25 cellular contexts compared by ENCODE assay signal in genomic region chr7:42385912-42386311, GRCh38.
DNase-seq lines count a peak whose midpoint lies in the region; ATAC-seq and TF ChIP-seq lines count a peak whose summit lies in the region.
"Had no signal": no experiment of that assay in that cellular context is flagged by ENCODE, and none has a peak within 500 bp of the region (broad histone marks: within the 10 kb centered on the region; RNA-seq: fewer than 3 reads in every experiment).

No MANE protein-coding gene starts in this region.

- H2AFZ ChIP-seq in GM23248: no peak overlapping the region

- CTCF ChIA-PET in AG04450 (lab: Charles Lee): no interaction called here
- CTCF ChIA-PET in WTC11 (lab: Charles Lee): interaction anchor here (1.0 kb wide), 1 partner anchor 445 kb away, joined by 3 read pairs; no protein-coding TSS in a partner anchor

- ATAC-seq in WTC11: peak; percentile 22; the same call in 1 of the 2 replicates
- ATAC-seq in left lobe of liver: no peak
- ATAC-seq in GM21390 (IDR thresholded peaks at IDR 0.05; ENCODE audit: unreplicated experiment): no peak
- ATAC-seq: activated CD8-positive, alpha-beta T cell treated with anti-CD3 and anti-CD28 coated beads, Interleukin-2, amount 10 ng/mL, durations not matched to agents 7 days and 5 days; activated T-cell treated with anti-CD3 and anti-CD28 coated beads, Interleukin-2, amount 50 U/mL, for 4 hours; body of pancreas; heart right ventricle; lower lobe of right lung had no signal

- no peak overlapping the region for H3K9ac ChIP-seq in GM23248

- in situ Hi-C loops in GM23248 (cut with MboI): no loop called here

- no peaks in the 10 kb centered on the region for H3K9me2 ChIP-seq in GM23248 (ENCODE audit: insufficient read depth)

- 0 out of 2 replicates have a peak, but pooled peaks cover 4% of the 10 kb centered on the region for H3K36me3 Mint-ChIP-seq in WTC11
- H3K36me3 Mint-ChIP-seq: activated naive CD4-positive, alpha-beta T cell treated with anti-CD3 and anti-CD28 coated beads, Interleukin-2, amount 50 U/mL, for 24 hours; CD4-positive, alpha-beta memory T cell; naive B cell had no signal

- no peaks in the 10 kb centered on the region for H3K27me3 ChIP-seq in AG04450 (ENCODE audit: control insufficient read depth, insufficient read depth, low read length)
- H3K27me3 ChIP-seq in GM23248 (replicated peaks; ENCODE audit: insufficient read depth): no peaks in the 10 kb centered on the region
- H3K27me3 ChIP-seq: body of pancreas, esophagus muscularis mucosa, heart right ventricle, ovary had no signal

- no peak overlapping the region for H3K4me2 ChIP-seq in GM23248 (ENCODE audit: unreplicated experiment)

- no peaks in the 10 kb centered on the region for H4K20me1 ChIP-seq in GM23248 (ENCODE audit: insufficient read depth)

- H3K27ac ChIP-seq in AG04450 (ENCODE audit: low read depth, low read length) (no peak overlapping the region), GM23248 (no peak overlapping the region)
- H3K27ac ChIP-seq: body of pancreas, dorsolateral prefrontal cortex, esophagus muscularis mucosa, heart right ventricle, lower lobe of right lung, ovary had no signal

- H3K9me3 ChIP-seq in AG04450 (ENCODE audit: control insufficient read depth, insufficient read depth, low read length): no peaks in the 10 kb centered on the region
- no peaks in the 10 kb centered on the region for H3K9me3 ChIP-seq in GM23248 (ENCODE audit: low read depth)
- H3K9me3 ChIP-seq: body of pancreas, esophagus muscularis mucosa, heart right ventricle, lower lobe of right lung, ovary had no signal

- whole genome bisulfite sequencing in GM23248 (ENCODE audit: low coverage in 1 of 2, low lambda C conversion rate in 2 of 2, missing lambda C conversion rate in 2 of 2), 2 experiments: 62 to 69% methylated on average over 3 of the region's 3 CpGs

- H3K36me3 ChIP-seq in GM23248 (ENCODE audit: low read depth): no peaks in the 10 kb centered on the region
- H3K36me3 ChIP-seq: esophagus muscularis mucosa, heart right ventricle, lower lobe of right lung, ovary had no signal

- no peak overlapping the region for H3K4me3 Mint-ChIP-seq in WTC11
- H3K4me3 Mint-ChIP-seq: activated CD8-positive, alpha-beta T cell treated with anti-CD3 and anti-CD28 coated beads, Interleukin-2, amount 10 ng/mL, durations not matched to agents 7 days and 5 days; activated naive CD4-positive, alpha-beta T cell treated with anti-CD3 and anti-CD28 coated beads, Interleukin-2, amount 50 U/mL, for 24 hours; activated T-cell treated with anti-CD3 and anti-CD28 coated beads, Interleukin-2, amount 50 U/mL, for 4 hours; CD4-positive, alpha-beta memory T cell; naive B cell had no signal

- no peak overlapping the region for H3K4me3 ChIP-seq in AG04450 (ENCODE audit: low read depth, low read length)
- H3K4me3 ChIP-seq in HFF-Myc (replicated peaks; ENCODE audit: low read depth, low read length): no peak overlapping the region
- H3K4me3 ChIP-seq in fibroblast of pulmonary artery (replicated peaks; ENCODE audit: low read depth, low read length): no peak overlapping the region
- no peak overlapping the region for H3K4me3 ChIP-seq in GM23248
- H3K4me3 ChIP-seq: body of pancreas, dorsolateral prefrontal cortex, esophagus muscularis mucosa, heart right ventricle, lower lobe of right lung, ovary had no signal

- no peaks in the 10 kb centered on the region for H3K4me1 Mint-ChIP-seq in WTC11
- H3K4me1 Mint-ChIP-seq: activated naive CD4-positive, alpha-beta T cell treated with anti-CD3 and anti-CD28 coated beads, Interleukin-2, amount 50 U/mL, for 24 hours; CD4-positive, alpha-beta memory T cell; naive B cell had no signal

- no peaks in the 10 kb centered on the region for H3F3A ChIP-seq in GM23248 (ENCODE audit: insufficient read depth)

- no peak overlapping the region for H3K27ac Mint-ChIP-seq in WTC11
- H3K27ac Mint-ChIP-seq: activated CD8-positive, alpha-beta T cell treated with anti-CD3 and anti-CD28 coated beads, Interleukin-2, amount 10 ng/mL, durations not matched to agents 7 days and 5 days; activated naive CD4-positive, alpha-beta T cell treated with anti-CD3 and anti-CD28 coated beads, Interleukin-2, amount 50 U/mL, for 24 hours; CD4-positive, alpha-beta memory T cell; naive B cell had no signal

- POLR2A ChIA-PET in AG04450 (lab: Yijun Ruan, JAX): no interaction called here
- POLR2A ChIA-PET in WTC11 (lab: Charles Lee): no interaction called here

- H3K9me3 Mint-ChIP-seq in WTC11: peaks cover 16% of the 10 kb centered on the region
- H3K9me3 Mint-ChIP-seq: activated naive CD4-positive, alpha-beta T cell treated with anti-CD3 and anti-CD28 coated beads, Interleukin-2, amount 50 U/mL, for 24 hours; activated T-cell treated with anti-CD3 and anti-CD28 coated beads, Interleukin-2, amount 50 U/mL, for 4 hours had no signal

- peak; percentile 36 for TF ChIP-seq CTCF in AG04450 (IDR thresholded peaks at IDR 0.05; ENCODE audit: low read depth, low read length)
- peak; percentile 43 for TF ChIP-seq CTCF in HFF-Myc (IDR thresholded peaks at IDR 0.05; ENCODE audit: low read depth, low read length, missing control alignments)
- TF ChIP-seq CTCF in WTC11 (IDR thresholded peaks at IDR 0.05): no peak
- no peak for TF ChIP-seq CTCF in fibroblast of pulmonary artery (IDR thresholded peaks at IDR 0.05; ENCODE audit: low read length, missing control alignments)

- peaks cover 5% of the 10 kb centered on the region for H3K4me1 ChIP-seq in GM23248 (ENCODE audit: insufficient read depth)
- H3K4me1 ChIP-seq: body of pancreas, esophagus muscularis mucosa, heart right ventricle, lower lobe of right lung had no signal

- DNase-seq in AG04450 (ENCODE audit: low read depth, low spot score): no peak
- no peak for DNase-seq in HFF-Myc (ENCODE audit: extremely low read depth, low read depth)
- no peak for DNase-seq in WTC11 (ENCODE audit: low spot score)
- peak; percentile 3 for DNase-seq in fibroblast of pulmonary artery (ENCODE audit: low read depth)
- DNase-seq in GF-D8 (lab: John Stamatoyannopoulos, UW): no peak
- no peak for DNase-seq in left lobe of liver (ENCODE audit: low spot score)
- no peak for DNase-seq in GM23248
- DNase-seq: activated CD4-positive, CD25-positive, alpha-beta regulatory T cell; activated CD8-positive, alpha-beta T cell treated with anti-CD3 and anti-CD28 coated beads, Interleukin-2, amount 10 ng/mL, durations not matched to agents 7 days and 5 days; activated T-cell treated with anti-CD3 and anti-CD28 coated beads, Interleukin-2, amount 50 U/mL, for 4 hours; body of pancreas; CD4-positive, alpha-beta memory T cell; dorsolateral prefrontal cortex; heart right ventricle; Kasumi-1; lower lobe of right lung; naive B cell; NCI-H1694 treated with DMSO at 0.1 percent for 48 hours; NK-92 treated with Interleukin-12 subunit alpha and Interleukin-12 subunit beta, amount 100 ng/mL, for 24 hours; ovary; stimulated activated CD4-positive, alpha-beta T cell treated with anti-CD3 and anti-CD28 coated beads, Interleukin-2, amount 100 ng/mL, for 24 hours; T-helper 1 cell had no signal

- no peaks in the 10 kb centered on the region for H3K27me3 Mint-ChIP-seq in WTC11 (ENCODE audit: low read depth)
- H3K27me3 Mint-ChIP-seq: activated naive CD4-positive, alpha-beta T cell treated with anti-CD3 and anti-CD28 coated beads, Interleukin-2, amount 50 U/mL, for 24 hours; CD4-positive, alpha-beta memory T cell had no signal

- H3K79me2 ChIP-seq in GM23248 (ENCODE audit: insufficient read depth): no peaks in the 10 kb centered on the region

TF ChIP-seq in WTC11, 78 proteins besides CTCF, POLR2A, EP300 and RAD21 (continues in another document):
- TF ChIP-seq TP53 (CRISPR knock-in tag; IDR thresholded peaks at IDR 0.05) (no peak), NR2C2 (CRISPR knock-in tag; IDR thresholded peaks at IDR 0.05) (no peak), SMAD4 (CRISPR knock-in tag; IDR thresholded peaks at IDR 0.05) (no peak), GRHL2 (CRISPR knock-in tag; IDR thresholded peaks at IDR 0.05; ENCODE audit: insufficient replicate concordance, severe bottlenecking) (no peak), JAZF1 (CRISPR knock-in tag; IDR thresholded peaks at IDR 0.05) (no peak), FOXP1 (CRISPR knock-in tag; IDR thresholded peaks at IDR 0.05; ENCODE audit: borderline replicate concordance) (no peak), NFATC4 (CRISPR knock-in tag; IDR thresholded peaks at IDR 0.05) (no peak), MYBL2 (CRISPR knock-in tag; IDR thresholded peaks at IDR 0.05) (no peak), RORB (CRISPR knock-in tag; IDR thresholded peaks at IDR 0.05) (no peak)
- TF ChIP-seq, protein P1, sequence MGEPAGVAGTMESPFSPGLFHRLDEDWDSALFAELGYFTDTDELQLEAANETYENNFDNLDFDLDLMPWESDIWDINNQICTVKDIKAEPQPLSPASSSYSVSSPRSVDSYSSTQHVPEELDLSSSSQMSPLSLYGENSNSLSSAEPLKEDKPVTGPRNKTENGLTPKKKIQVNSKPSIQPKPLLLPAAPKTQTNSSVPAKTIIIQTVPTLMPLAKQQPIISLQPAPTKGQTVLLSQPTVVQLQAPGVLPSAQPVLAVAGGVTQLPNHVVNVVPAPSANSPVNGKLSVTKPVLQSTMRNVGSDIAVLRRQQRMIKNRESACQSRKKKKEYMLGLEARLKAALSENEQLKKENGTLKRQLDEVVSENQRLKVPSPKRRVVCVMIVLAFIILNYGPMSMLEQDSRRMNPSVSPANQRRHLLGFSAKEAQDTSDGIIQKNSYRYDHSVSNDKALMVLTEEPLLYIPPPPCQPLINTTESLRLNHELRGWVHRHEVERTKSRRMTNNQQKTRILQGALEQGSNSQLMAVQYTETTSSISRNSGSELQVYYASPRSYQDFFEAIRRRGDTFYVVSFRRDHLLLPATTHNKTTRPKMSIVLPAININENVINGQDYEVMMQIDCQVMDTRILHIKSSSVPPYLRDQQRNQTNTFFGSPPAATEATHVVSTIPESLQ (CRISPR knock-in tag; IDR thresholded peaks at IDR 0.05): no peak

Comparison
In these comparisons a context has a peak if more than half of its experiments do, and no peak if none do; other contexts are left out.
1. CTCF ChIP-seq: peak in AG04450 (single experiment) and HFF-Myc (single experiment); none in WTC11 (single experiment) and fibroblast of pulmonary artery (single experiment).